In genomic region chrX:118569676-118570075, GRCh38 we compare ENCODE assay signal across 19 cellular contexts.
DNase-seq lines count a peak whose midpoint lies in the region; ATAC-seq, FAIRE-seq and TF ChIP-seq lines count a peak whose summit lies in the region.
"Had no signal": no experiment of that assay in that cellular context is flagged by ENCODE, and none has a peak within 500 bp of the region (broad histone marks: within the 10 kb centered on the region; RNA-seq: fewer than 3 reads in every experiment).

No MANE protein-coding gene starts in this region.

- no peak for ATAC-seq in memory B cell (ENCODE audit: low read depth)
- no peak for ATAC-seq in HG03280 (IDR thresholded peaks at IDR 0.05; ENCODE audit: unreplicated experiment)
- ATAC-seq: left colon, Panc1 had no signal

- peaks cover 67% of the 10 kb centered on the region for H3K36me3 Mint-ChIP-seq in activated T-cell treated with anti-CD3 and anti-CD28 coated beads, Interleukin-2, amount 50 U/mL, for 24 hours (ENCODE audit: low read depth)
- H3K36me3 Mint-ChIP-seq in astrocyte (ENCODE audit: low read depth, unreplicated experiment) = no peaks in the 10 kb centered on the region
- peaks cover 10% of the 10 kb centered on the region for H3K36me3 Mint-ChIP-seq in memory B cell

- H3K36me3 ChIP-seq in MM.1S (replicated peaks; ENCODE audit: insufficient read depth, low read length) = no peaks in the 10 kb centered on the region
- no peaks in the 10 kb centered on the region for H3K36me3 ChIP-seq in astrocyte (ENCODE audit: insufficient read depth, low read length)
- H3K36me3 ChIP-seq: uterus had no signal

- H4K20me1 ChIP-seq in MM.1S (ENCODE audit: insufficient read depth, low read length) = no peaks in the 10 kb centered on the region
- no peaks in the 10 kb centered on the region for H4K20me1 ChIP-seq in astrocyte (ENCODE audit: insufficient read depth, low read length)

- no peaks in the 10 kb centered on the region for H3K9me3 Mint-ChIP-seq in activated T-cell treated with anti-CD3 and anti-CD28 coated beads, Interleukin-2, amount 50 U/mL, for 24 hours
- H3K9me3 Mint-ChIP-seq in astrocyte (ENCODE audit: unreplicated experiment) (no peaks in the 10 kb centered on the region), memory B cell (no peaks in the 10 kb centered on the region)
- H3K9me3 Mint-ChIP-seq: CD4-positive, CD25-positive, alpha-beta regulatory T cell had no signal

- peaks cover 21% of the 10 kb centered on the region for H3K4me1 Mint-ChIP-seq in activated T-cell treated with anti-CD3 and anti-CD28 coated beads, Interleukin-2, amount 50 U/mL, for 24 hours (ENCODE audit: low read depth)
- H3K4me1 Mint-ChIP-seq in astrocyte (ENCODE audit: low read depth, unreplicated experiment) = no peaks in the 10 kb centered on the region
- no peaks in the 10 kb centered on the region for H3K4me1 Mint-ChIP-seq in memory B cell
- H3K4me1 Mint-ChIP-seq: brain had no signal

- TF ChIP-seq CTCF in MM.1S (IDR thresholded peaks at IDR 0.05; ENCODE audit: low read length) (no peak), astrocyte (IDR thresholded peaks at IDR 0.05; ENCODE audit: insufficient read depth, low read depth, low read length) (no peak)

- H3K27ac ChIP-seq in MM.1S (ENCODE audit: low read length) = no peak overlapping the region
- no peak overlapping the region for H3K27ac ChIP-seq in astrocyte (ENCODE audit: low read depth, low read length)
- H3K27ac ChIP-seq: coronary artery, spleen, uterus had no signal

- H3K4me2 ChIP-seq in MM.1S (ENCODE audit: low read depth, low read length) (no peak overlapping the region), astrocyte (ENCODE audit: low read length) (no peak overlapping the region)

- H3K4me3 Mint-ChIP-seq in activated T-cell treated with anti-CD3 and anti-CD28 coated beads, Interleukin-2, amount 50 U/mL, for 24 hours = no peak overlapping the region
- H3K4me3 Mint-ChIP-seq in astrocyte (ENCODE audit: unreplicated experiment) = no peak overlapping the region
- H3K4me3 Mint-ChIP-seq in memory B cell = no peak overlapping the region
- H3K4me3 Mint-ChIP-seq: brain; CD4-positive, CD25-positive, alpha-beta regulatory T cell had no signal

- H3K4me1 ChIP-seq in MM.1S (ENCODE audit: low read length) (no peaks in the 10 kb centered on the region), astrocyte (ENCODE audit: insufficient read depth, low read length) (no peaks in the 10 kb centered on the region)
- H3K4me1 ChIP-seq: spleen, uterus had no signal

- no peak overlapping the region for H3K9ac ChIP-seq in MM.1S (ENCODE audit: low read length)
- H3K9ac ChIP-seq in astrocyte (ENCODE audit: low read length) = no peak overlapping the region

- peak overlapping the region; percentile 56 for H3K27ac Mint-ChIP-seq in activated T-cell treated with anti-CD3 and anti-CD28 coated beads, Interleukin-2, amount 50 U/mL, for 24 hours
- H3K27ac Mint-ChIP-seq in astrocyte (ENCODE audit: unreplicated experiment) = no peak overlapping the region
- H3K27ac Mint-ChIP-seq in memory B cell = peak overlapping the region; percentile 7

- H2AFZ ChIP-seq in MM.1S (ENCODE audit: low read length) = no peak overlapping the region
- H2AFZ ChIP-seq in astrocyte (ENCODE audit: low read depth, low read length) = no peak overlapping the region

- H3K4me3 ChIP-seq in MM.1S (ENCODE audit: low read length) (no peak overlapping the region), astrocyte (ENCODE audit: insufficient read depth, low read depth, low read length) (no peak overlapping the region)
- H3K4me3 ChIP-seq: coronary artery, spleen, uterus had no signal

- DNase-seq in activated T-cell treated with anti-CD3 and anti-CD28 coated beads, Interleukin-2, amount 50 U/mL, for 24 hours = no peak
- DNase-seq in activated T-cell treated with anti-CD3 and anti-CD28 coated beads for 4 hours (no peak), MM.1S (peak; percentile 10), astrocyte (ENCODE audit: low read depth) (peak; percentile 54), memory B cell (ENCODE audit: low spot score in 2 of 2) (no peak), DMS53 treated with DMSO at 0.1 percent for 48 hours (lab: John Stamatoyannopoulos, UW; ENCODE audit: unreplicated experiment) (no peak)
- no peak for DNase-seq in activated CD4-positive, CD25-positive, alpha-beta regulatory T cell treated with anti-CD3 and anti-CD28 coated beads, Interleukin-2, amount 50 U/mL, for 72 hours
- DNase-seq: activated CD4-positive, CD25-positive, alpha-beta regulatory T cell; CD4-positive, CD25-positive, alpha-beta regulatory T cell; DMS79; left colon; NCI-H1436; NCI-H82; spleen; uterus had no signal

- no peaks in the 10 kb centered on the region for H3K9me2 ChIP-seq in MM.1S (replicated peaks; ENCODE audit: insufficient read depth, low read length)

- H3F3A ChIP-seq in MM.1S (ENCODE audit: insufficient read depth, low read length) = no peaks in the 10 kb centered on the region

- H3K9me3 ChIP-seq in MM.1S (replicated peaks; ENCODE audit: insufficient read depth, low read length) (no peaks in the 10 kb centered on the region), astrocyte (ENCODE audit: insufficient read depth, low read depth, low read length) (no peaks in the 10 kb centered on the region)
- H3K9me3 ChIP-seq: spleen, uterus had no signal

- FAIRE-seq in astrocyte (lab: Jason Lieb, UNC) = no peak

- no peaks in the 10 kb centered on the region for H3K27me3 ChIP-seq in MM.1S (replicated peaks; ENCODE audit: insufficient read depth, low read length)
- H3K27me3 ChIP-seq in astrocyte (ENCODE audit: insufficient read depth, low read length) = no peaks in the 10 kb centered on the region
- H3K27me3 ChIP-seq: spleen, uterus had no signal

- H3K27me3 Mint-ChIP-seq in activated T-cell treated with anti-CD3 and anti-CD28 coated beads, Interleukin-2, amount 50 U/mL, for 24 hours = peaks cover 9% of the 10 kb centered on the region
- H3K27me3 Mint-ChIP-seq in astrocyte (ENCODE audit: low read depth, unreplicated experiment) = no peaks in the 10 kb centered on the region
- no peaks in the 10 kb centered on the region for H3K27me3 Mint-ChIP-seq in memory B cell
- H3K27me3 Mint-ChIP-seq: brain; CD4-positive, CD25-positive, alpha-beta regulatory T cell had no signal

- H3K79me2 ChIP-seq in MM.1S (ENCODE audit: low read length) = no peaks in the 10 kb centered on the region
- no peaks in the 10 kb centered on the region for H3K79me2 ChIP-seq in astrocyte (ENCODE audit: insufficient read depth, low read length)

Comparison
In these comparisons a context has a peak if more than half of its experiments do, and no peak if none do; other contexts are left out.
1. DNase-seq: peak in MM.1S (single experiment) and astrocyte (single experiment); none in activated T-cell treated with anti-CD3 and anti-CD28 coated beads, Interleukin-2, amount 50 U/mL, for 24 hours (single experiment), activated T-cell treated with anti-CD3 and anti-CD28 coated beads for 4 hours (single experiment), memory B cell (0 of 2), DMS53 treated with DMSO at 0.1 percent for 48 hours (single experiment) and activated CD4-positive, CD25-positive, alpha-beta regulatory T cell treated with anti-CD3 and anti-CD28 coated beads, Interleukin-2, amount 50 U/mL, for 72 hours (single experiment).